ENCODE assay signal across 11 cellular contexts in the genomic region with DNA sequence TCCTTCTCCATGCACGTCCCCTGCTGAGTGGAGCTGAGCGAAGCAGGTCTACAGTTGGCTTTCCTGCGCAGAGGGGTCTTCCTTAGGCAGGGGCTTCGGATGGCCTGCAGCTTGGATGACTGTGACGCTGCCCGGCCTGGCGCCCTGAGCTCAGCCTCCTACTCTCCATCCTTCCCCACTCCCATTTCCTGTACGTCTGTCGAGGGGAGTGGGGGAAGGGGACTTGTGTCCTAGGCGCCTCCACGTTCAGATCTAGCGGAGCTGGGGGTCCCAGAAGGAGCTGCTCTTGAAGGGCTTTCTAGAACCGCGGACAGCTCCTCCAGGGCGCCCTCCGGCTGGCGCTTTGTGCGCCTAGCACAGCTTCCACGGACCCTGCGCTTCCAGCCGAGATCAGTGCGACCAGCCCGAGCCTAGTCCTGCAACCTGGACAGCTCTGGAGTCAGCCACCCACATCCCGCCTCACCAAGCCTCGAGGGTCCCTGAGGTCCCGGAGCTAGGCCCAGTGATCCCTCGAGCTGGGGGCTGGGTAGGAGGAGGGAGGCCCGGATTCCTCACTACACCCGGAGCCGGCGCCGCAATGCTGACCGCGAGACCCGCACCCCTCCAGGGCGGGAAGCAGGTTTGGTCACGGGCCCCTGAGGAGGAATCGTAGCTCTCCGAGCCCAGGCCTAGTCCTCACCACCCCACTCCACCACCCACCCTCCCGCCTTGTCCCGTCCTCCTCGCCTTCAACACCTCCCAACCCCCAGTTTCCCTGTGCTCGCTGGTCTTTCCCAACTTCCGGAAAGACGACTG. TPM values are rescaled to one million over a fixed set of nuclear protein-coding genes. Genes with fewer than 3 reads are reported as not detected.
DNase-seq lines count a peak whose midpoint lies in the region; ATAC-seq and TF ChIP-seq lines count a peak whose summit lies in the region.
"Had no signal": no experiment of that assay in that cellular context is flagged by ENCODE, and none has a peak within 500 bp of the region (broad histone marks: within the 10 kb centered on the region; RNA-seq: fewer than 3 reads in every experiment).

No MANE protein-coding gene starts in this region.

- peak overlapping the region in 7 of 12 donors; percentile 51 to 77 (median 63) for H3K4me3 ChIP-seq in heart left ventricle
- H3K4me3 ChIP-seq in urinary bladder (ENCODE audit: low read depth, low read length), result peak overlapping the region; percentile 10

- peaks cover 0 to 8% of the 10 kb centered on the region in 2 donors for H3K36me3 Mint-ChIP-seq in naive B cell

- intact Hi-C loops in heart left ventricle (cut with DNase I), result loop anchor here in 6 of 10 donors (5.0 to 10.0 kb wide), 8 partner anchors 260 to 577 kb away; no protein-coding TSS in a partner anchor
- intact Hi-C loops in left ventricle myocardium superior (cut with micrococcal nuclease), result no loop called here

- TF ChIP-seq POLR2A in heart left ventricle (IDR thresholded peaks at IDR 0.05), result no peak

- peak in 2 of 5 donors; percentile 19 to 45 for DNase-seq in heart left ventricle
- no peak for DNase-seq in left ventricle myocardium superior
- no peak for DNase-seq in naive B cell
- DNase-seq: activated naive CD4-positive, alpha-beta T cell had no signal

- H3K27me3 ChIP-seq in heart left ventricle, result peaks cover 12 to 56% (median 30%) of the 10 kb centered on the region in 9 donors

- peaks cover 0 to 62% (median 19%) of the 10 kb centered on the region in 12 donors for H3K4me1 ChIP-seq in heart left ventricle
- H3K4me1 ChIP-seq in urinary bladder (ENCODE audit: insufficient read depth), result peaks cover 4% of the 10 kb centered on the region

- H3K36me3 ChIP-seq in heart left ventricle, result no peaks in the 10 kb centered on the region
- no peaks in the 10 kb centered on the region for H3K36me3 ChIP-seq in urinary bladder (ENCODE audit: insufficient read depth)
- H3K36me3 ChIP-seq: gastroesophageal sphincter had no signal

- no peak for TF ChIP-seq CTCF in heart left ventricle (IDR thresholded peaks at IDR 0.05)

- no peak overlapping the region for H3K27ac Mint-ChIP-seq in naive B cell

- ATAC-seq in heart left ventricle, result no peak
- no peak for ATAC-seq in left ventricle myocardium superior
- ATAC-seq in naive B cell (ENCODE audit: low read depth in 2 of 2), result no peak
- no peak for ATAC-seq in GM18520 (IDR thresholded peaks at IDR 0.05; ENCODE audit: unreplicated experiment)
- ATAC-seq in HG03354 (IDR thresholded peaks at IDR 0.05; ENCODE audit: poor library complexity, severe bottlenecking, unreplicated experiment), result no peak
- ATAC-seq in GM18861 (IDR thresholded peaks at IDR 0.05; ENCODE audit: unreplicated experiment), result no peak
- ATAC-seq: gastroesophageal sphincter had no signal

- 38 to 44% (median 40%) methylated on average over 20 to 45 of the region's 45 CpGs for whole genome bisulfite sequencing in heart left ventricle, 4 donors
- 6% methylated on average over 45 of the region's 45 CpGs for WGBS in urinary bladder

- peaks cover 10 to 35% (median 32%) of the 10 kb centered on the region in 3 donors for H3K4me1 Mint-ChIP-seq in naive B cell

- H3K27me3 Mint-ChIP-seq in naive B cell, result peaks cover 46 to 76% (median 63%) of the 10 kb centered on the region in 3 donors

- H3K27ac ChIP-seq in heart left ventricle (no peak overlapping the region), cingulate gyrus (ENCODE audit: low read depth, low read length) (peak overlapping the region; percentile 19), urinary bladder (ENCODE audit: low read depth) (no peak overlapping the region)
- H3K27ac ChIP-seq: gastroesophageal sphincter had no signal

- H3K9me3 Mint-ChIP-seq in naive B cell, result peaks cover 0 to 1% (median 0%) of the 10 kb centered on the region in 7 donors
- H3K9me3 Mint-ChIP-seq: T-helper 1 cell treated with Interleukin-12 subunit alpha and Interleukin-12 subunit beta and Interleukin-4 antibody, amounts not matched to agents 30 μg/mL and 1 μg/mL, for 36 hours had no signal

- H3K9me3 ChIP-seq in heart left ventricle, result no peaks in the 10 kb centered on the region
- H3K9me3 ChIP-seq: gastroesophageal sphincter had no signal

- H3K4me3 Mint-ChIP-seq in naive B cell, result peak overlapping the region in 7 of 8 donors; percentile 31 to 78 (median 66)

RNA-seq across cellular contexts. Expression of gene GRID1, which starts 1.8 kb away (rescaled TPM):
- total RNA-seq in heart left ventricle, result 1 to 10 TPM in 8 of 9 donors, under 1 TPM in 1; 0.93 to 3.4 (median 1.6) TPM
- polyA plus RNA-seq in heart left ventricle, result 1 to 10 TPM in 1 of 2 donors, under 1 TPM in 1; 0.69 to 1.7 TPM
- total RNA-seq in left ventricle myocardium superior, result 2.4 TPM
- polyA plus RNA-seq in naive B cell (ENCODE audit: low read depth in 6 of 6), result not detected
- total RNA-seq in urinary bladder, result 3.9 TPM
- polyA plus RNA-seq in urinary bladder, result 2.4 TPM
